ENCODE assay signal across 8 cellular contexts in the genomic region with DNA sequence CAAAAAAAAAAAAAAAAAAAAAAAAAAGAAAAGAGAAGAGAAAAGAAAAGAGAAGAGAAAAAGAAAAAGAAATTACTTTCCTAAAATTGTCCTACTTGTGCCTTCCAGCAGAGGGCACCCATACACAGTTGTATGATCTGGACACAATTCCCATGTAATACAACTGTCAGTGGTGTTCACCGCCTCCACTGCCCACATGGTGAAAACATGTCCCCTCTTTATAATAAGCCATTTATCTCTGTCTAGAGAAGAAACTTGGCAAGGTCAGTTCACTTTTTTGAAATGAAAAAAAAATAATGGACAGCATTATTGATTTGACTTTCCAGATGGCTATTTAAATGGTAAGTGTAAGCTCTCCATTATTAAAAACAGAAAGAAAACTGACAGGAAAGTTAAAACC.
A peak's percentile ranks its signal among the peaks of the same experiment; 100 is the strongest.
DNase-seq lines count a peak whose midpoint lies in the region; ATAC-seq, FAIRE-seq and TF ChIP-seq lines count a peak whose summit lies in the region.

No MANE protein-coding gene starts in this region.

- no peak for TF ChIP-seq EP300 in GM12878 (IDR thresholded peaks at IDR 0.05; ENCODE audit: borderline replicate concordance in 1 of 2, control insufficient read depth in 1 of 2, low read depth in 2 of 2, low read length in 2 of 2)

- H2AFZ ChIP-seq in GM12878 (ENCODE audit: control insufficient read depth, low read depth, low read length): no peak overlapping the region

- H4K20me1 ChIP-seq in GM12878 (ENCODE audit: control insufficient read depth, insufficient read depth): no peaks in the 10 kb centered on the region

- no peaks in the 10 kb centered on the region for H3K9me3 ChIP-seq in Caco-2
- no peaks in the 10 kb centered on the region for H3K9me3 ChIP-seq in GM12878 (replicated peaks; ENCODE audit: control insufficient read depth, insufficient read depth, low read length)
- H3K9me3 ChIP-seq in tibial artery: no peaks in the 10 kb centered on the region

- POLR2A ChIA-PET in Caco-2 (lab: Charles Lee) (no interaction called here), GM12878 (lab: Charles Lee) (no interaction called here), T-cell (lab: Charles Lee) (no interaction called here)

- no peaks in the 10 kb centered on the region for H3K36me3 ChIP-seq in Caco-2 (ENCODE audit: control insufficient read depth, insufficient read depth, low read length)
- H3K36me3 ChIP-seq in GM12878 (ENCODE audit: control insufficient read depth in 2 of 2, insufficient read depth in 2 of 2, low read length in 1 of 2): no peaks in the 10 kb centered on the region
- no peaks in the 10 kb centered on the region for H3K36me3 ChIP-seq in tibial artery

- intact Hi-C loops in Caco-2 (cut with micrococcal nuclease; ENCODE audit: unreplicated experiment): loop anchor here (1.0 to 10.0 kb wide), 6 partner anchors 37 to 463 kb away; partner anchors contain the start of gene GBE1
- intact Hi-C loops in GM12878 (cut with micrococcal nuclease; ENCODE audit: unreplicated experiment): loop anchor here (2.0 kb wide), 1 partner anchor 35 kb away; no protein-coding TSS in a partner anchor
- intact Hi-C loops in tibial artery (cut with DNase I; ENCODE audit: low total_unique reads): no loop called here

- no peak overlapping the region for H3K4me2 ChIP-seq in GM12878 (ENCODE audit: control insufficient read depth, insufficient read depth)

- TF ChIP-seq CTCF in Caco-2 (IDR thresholded peaks at IDR 0.05; ENCODE audit: insufficient read depth in 1 of 2, low read depth in 1 of 2, low read length in 1 of 2, severe bottlenecking in 1 of 2, unreplicated experiment in 1 of 2): peak; percentile 68 to 79
- TF ChIP-seq CTCF in GM12878 (IDR thresholded peaks at IDR 0.05 in 2 of 3, conservative IDR thresholded peaks at IDR 0.05 in 1 of 3; ENCODE audit: control insufficient read depth in 2 of 3, extremely low read depth in 1 of 3, insufficient read depth in 1 of 3, low read depth in 3 of 3, low read length in 3 of 3): peak; percentile 63 to 72 (median 68)
- peak; percentile 50 to 51 for TF ChIP-seq CTCF in tibial artery (IDR thresholded peaks at IDR 0.05)

- SMC1A ChIA-PET in GM12878 (lab: Charles Lee; ENCODE audit: uncharacterized antibody, unreplicated experiment): interaction anchor here (0.7 to 4.5 kb wide), 6 partner anchors 20 to 830 kb away, joined by 3 to 27 read pairs (median 4); no protein-coding TSS in a partner anchor

- H3K36me3 Mint-ChIP-seq in Caco-2 (ENCODE audit: insufficient read depth, unreplicated experiment) (no peaks in the 10 kb centered on the region), T-cell (no peaks in the 10 kb centered on the region)

- peak; percentile 80 for FAIRE-seq in GM12878 (lab: Jason Lieb, UNC)

- no peaks in the 10 kb centered on the region for H3K27me3 Mint-ChIP-seq in Caco-2 (ENCODE audit: insufficient read depth, unreplicated experiment)
- H3K27me3 Mint-ChIP-seq in T-cell: no peaks in the 10 kb centered on the region

- no peak overlapping the region for H3K9ac ChIP-seq in GM12878 (ENCODE audit: control insufficient read depth, insufficient read depth, low read length)

- in situ Hi-C loops in GM12878 (cut with MboI): no loop called here

- H3K27ac ChIP-seq in GM12878 (ENCODE audit: control insufficient read depth, insufficient read depth) (no peak overlapping the region), tibial artery (no peak overlapping the region)

- WGBS in GM12878 (ENCODE audit: insufficient coverage, insufficient replicate concordance, low lambda C conversion rate, missing lambda C conversion rate): 0% methylated on average over 1 of the region's 1 CpG

- DNase-seq in Caco-2 (peak; percentile 50 to 59), NCI-H345 (lab: John Stamatoyannopoulos, UW) (peak; percentile 18), GM12878 (ENCODE audit: low read depth, low spot score) (no peak), iPS-NIHi11 (ENCODE audit: low spot score) (peak; percentile 66), tibial artery (no peak), T-cell (no peak)

- H3K4me1 ChIP-seq in Caco-2: peaks cover 30% of the 10 kb centered on the region
- no peaks in the 10 kb centered on the region for H3K4me1 ChIP-seq in GM12878 (ENCODE audit: control insufficient read depth, insufficient read depth, low read length)
- no peaks in the 10 kb centered on the region for H3K4me1 ChIP-seq in tibial artery

- H3K27me3 ChIP-seq in Caco-2 (replicated peaks; ENCODE audit: control insufficient read depth, insufficient read depth, low read length) (no peaks in the 10 kb centered on the region), GM12878 (replicated peaks in 1 of 2; ENCODE audit: control insufficient read depth in 2 of 2, insufficient read depth in 2 of 2, low read length in 1 of 2) (no peaks in the 10 kb centered on the region; a peak in 1 of 4 replicates), tibial artery (no peaks in the 10 kb centered on the region)

- TF ChIP-seq RAD21 in GM12878 (IDR thresholded peaks at IDR 0.05; ENCODE audit: insufficient read depth, low read depth, low read length): peak; percentile 58

- H3K4me3 ChIP-seq in Caco-2 (ENCODE audit: low read depth, low read length) (no peak overlapping the region), GM12878 (no peak overlapping the region), tibial artery (no peak overlapping the region)

- H3K27ac Mint-ChIP-seq in Caco-2 (ENCODE audit: unreplicated experiment): no peak overlapping the region
- H3K27ac Mint-ChIP-seq in T-cell: no peak overlapping the region

- ATAC-seq in GM18517 (IDR thresholded peaks at IDR 0.05; ENCODE audit: unreplicated experiment) (peak; percentile 75), HG02970 (IDR thresholded peaks at IDR 0.05; ENCODE audit: low FRiP score, unreplicated experiment) (peak; percentile 69), GM12878 (peak; percentile 77), T-cell (replicated peaks in 1 of 4) (no peak)

- H3K79me2 ChIP-seq in GM12878 (ENCODE audit: control insufficient read depth, insufficient read depth, low read length): no peaks in the 10 kb centered on the region

- peaks cover 10% of the 10 kb centered on the region for H3K9me3 Mint-ChIP-seq in Caco-2 (ENCODE audit: unreplicated experiment)
- H3K9me3 Mint-ChIP-seq in T-cell: peaks cover 0 to 4% (median 2%) of the 10 kb centered on the region in 3 donors

- BruUV-seq in Caco-2 (replicated peaks; lab: Mats Ljungman, UMichigan): no TSS peak
- BruUV-seq in GM12878 (replicated peaks; lab: Mats Ljungman, UMichigan): no TSS peak

- RAD21 ChIA-PET in GM12878 (lab: Charles Lee; ENCODE audit: unreplicated experiment): interaction anchor here (0.7 to 1.4 kb wide), 7 partner anchors 17 to 1280 kb away, joined by 3 to 4 read pairs (median 3); no protein-coding TSS in a partner anchor

- TF ChIP-seq POLR2A in GM12878 (IDR thresholded peaks at IDR 0.05; ENCODE audit: low read depth, low read length): no peak

- H3K4me3 Mint-ChIP-seq in Caco-2 (ENCODE audit: unreplicated experiment) (no peak overlapping the region), T-cell (no peak overlapping the region)

- CTCF ChIA-PET in Caco-2 (lab: Charles Lee) (interaction anchor here (0.6 to 0.8 kb wide), 3 partner anchors 37 to 83 kb away, joined by 3 to 4 read pairs (median 4); no protein-coding TSS in a partner anchor), GM12878 (lab: Yijun Ruan, JAX) (interaction anchor here (0.6 to 4.8 kb wide), 25 partner anchors 10 to 1780 kb away, joined by 3 to 52 read pairs (median 4); no protein-coding TSS in a partner anchor), T-cell (lab: Charles Lee) (no interaction called here)

- H3K4me1 Mint-ChIP-seq in Caco-2 (ENCODE audit: low read depth, unreplicated experiment) (peaks cover 29% of the 10 kb centered on the region), T-cell (no peaks in the 10 kb centered on the region)

TF ChIP-seq in GM12878, 131 proteins besides CTCF, POLR2A, EP300 and RAD21:
- TF ChIP-seq CHD4 (IDR thresholded peaks at IDR 0.05) (no peak), RFX5 (IDR thresholded peaks at IDR 0.05; ENCODE audit: low read depth, low read length) (no peak), ZBED1 (IDR thresholded peaks at IDR 0.05; ENCODE audit: borderline replicate concordance) (no peak), SMC3 (IDR thresholded peaks at IDR 0.05; ENCODE audit: borderline replicate concordance, low read length) (peak; percentile 63)
TF ChIP-seq in GM12878: peak in this region for 1.

Comparison
In these comparisons a context has a peak if more than half of its experiments do, and no peak if none do; other contexts are left out.
1. DNase-seq: peak in Caco-2 (2 of 2), NCI-H345 (single experiment) and iPS-NIHi11 (single experiment); none in GM12878 (single experiment), tibial artery (0 of 2) and T-cell (0 of 34).
2. ATAC-seq: peak in GM18517 (single experiment), HG02970 (single experiment) and GM12878 (single experiment); none in T-cell (0 of 4).
3. CTCF ChIA-PET loops: an anchor here in Caco-2 (0.6 to 0.8 kb wide) and GM12878 (0.6 to 4.8 kb wide); none called in T-cell.
4. Peak in every context shown above with its lines, with median percentiles within 50 percentile points of each other: CTCF ChIP-seq.